ENCODE assay signal across 23 cellular contexts in genomic region chr3:150374975-150375374, GRCh38.
"Had no signal": no experiment of that assay in that cellular context is flagged by ENCODE, and none has a peak within 500 bp of the region (broad histone marks: within the 10 kb centered on the region; RNA-seq: fewer than 3 reads in every experiment).

No MANE protein-coding gene starts in this region.

- H3K27me3 ChIP-seq: dorsolateral prefrontal cortex, neutrophil, spleen, testis, tibial nerve had no signal

- H3K9me3 ChIP-seq: neutrophil, psoas muscle, spleen, testis, tibial nerve had no signal

- H3K36me3 ChIP-seq: neutrophil, spleen, tibial nerve had no signal

- H3K27me3 Mint-ChIP-seq: stimulated activated memory B cell treated with anti-CD40 and anti-IgM and Interleukin-4, amounts not matched to agents 10 μg/mL and 1 μg/mL and 100 μg/mL, for 72 hours had no signal

- H3K9me3 Mint-ChIP-seq: stimulated activated memory B cell treated with anti-CD40 and anti-IgM and Interleukin-4, amounts not matched to agents 10 μg/mL and 1 μg/mL and 100 μg/mL, for 72 hours; stimulated activated naive CD8-positive, alpha-beta T cell treated with anti-CD3 and anti-CD28 coated beads, Interleukin-15, Interleukin-2, amounts not matched to agents 100 ng/mL and 50 ng/mL, for 24 hours had no signal

- H3K27ac Mint-ChIP-seq: naive thymus-derived CD4-positive, alpha-beta T cell; stimulated activated memory B cell treated with anti-CD40 and anti-IgM and Interleukin-4, amounts not matched to agents 10 μg/mL and 1 μg/mL and 100 μg/mL, for 72 hours; stimulated activated naive CD8-positive, alpha-beta T cell treated with anti-CD3 and anti-CD28 coated beads, Interleukin-15, Interleukin-2, amounts not matched to agents 100 ng/mL and 50 ng/mL, for 24 hours had no signal

- H3K36me3 Mint-ChIP-seq: naive thymus-derived CD4-positive, alpha-beta T cell; stimulated activated memory B cell treated with anti-CD40 and anti-IgM and Interleukin-4, amounts not matched to agents 10 μg/mL and 1 μg/mL and 100 μg/mL, for 72 hours had no signal

- H3K27ac ChIP-seq: dorsolateral prefrontal cortex, neutrophil, psoas muscle, spleen, testis had no signal

- H3K4me3 ChIP-seq: dorsolateral prefrontal cortex, lung, psoas muscle, spleen, testis, tibial nerve had no signal

- H3K4me1 ChIP-seq: testis had no signal

- ATAC-seq: left colon; left ventricle myocardium superior; naive thymus-derived CD4-positive, alpha-beta T cell; psoas muscle; sciatic nerve; stimulated activated memory B cell treated with anti-CD40 and anti-IgM and Interleukin-4, amounts not matched to agents 10 μg/mL and 1 μg/mL and 100 μg/mL, for 72 hours had no signal

- H3K4me3 Mint-ChIP-seq: naive thymus-derived CD4-positive, alpha-beta T cell; stimulated activated memory B cell treated with anti-CD40 and anti-IgM and Interleukin-4, amounts not matched to agents 10 μg/mL and 1 μg/mL and 100 μg/mL, for 72 hours; stimulated activated naive CD8-positive, alpha-beta T cell treated with anti-CD3 and anti-CD28 coated beads, Interleukin-15, Interleukin-2, amounts not matched to agents 100 ng/mL and 50 ng/mL, for 24 hours had no signal

- DNase-seq: cortex of kidney; dorsolateral prefrontal cortex; effector CD8-positive, alpha-beta T cell; foreskin melanocyte; head of caudate nucleus; hippocampal formation; left colon; left ventricle myocardium superior; mesenchymal stem cell; naive thymus-derived CD4-positive, alpha-beta T cell; psoas muscle; retina; spleen; stimulated activated CD4-positive, alpha-beta T cell treated with anti-CD3 and anti-CD28 coated beads, Interleukin-15, amount 100 ng/mL, for 24 hours; stimulated activated CD4-positive, alpha-beta T cell treated with anti-CD3 and anti-CD28 coated beads, Interleukin-1b, Interleukin-23, amount 100 ng/mL, for 48 hours; stimulated activated CD4-positive, alpha-beta T cell treated with anti-CD3 and anti-CD28 coated beads, Interleukin-4, amount 100 ng/mL, for 24 hours; testis had no signal
